ENCODE assay signal across 1 cellular context in the genomic region with DNA sequence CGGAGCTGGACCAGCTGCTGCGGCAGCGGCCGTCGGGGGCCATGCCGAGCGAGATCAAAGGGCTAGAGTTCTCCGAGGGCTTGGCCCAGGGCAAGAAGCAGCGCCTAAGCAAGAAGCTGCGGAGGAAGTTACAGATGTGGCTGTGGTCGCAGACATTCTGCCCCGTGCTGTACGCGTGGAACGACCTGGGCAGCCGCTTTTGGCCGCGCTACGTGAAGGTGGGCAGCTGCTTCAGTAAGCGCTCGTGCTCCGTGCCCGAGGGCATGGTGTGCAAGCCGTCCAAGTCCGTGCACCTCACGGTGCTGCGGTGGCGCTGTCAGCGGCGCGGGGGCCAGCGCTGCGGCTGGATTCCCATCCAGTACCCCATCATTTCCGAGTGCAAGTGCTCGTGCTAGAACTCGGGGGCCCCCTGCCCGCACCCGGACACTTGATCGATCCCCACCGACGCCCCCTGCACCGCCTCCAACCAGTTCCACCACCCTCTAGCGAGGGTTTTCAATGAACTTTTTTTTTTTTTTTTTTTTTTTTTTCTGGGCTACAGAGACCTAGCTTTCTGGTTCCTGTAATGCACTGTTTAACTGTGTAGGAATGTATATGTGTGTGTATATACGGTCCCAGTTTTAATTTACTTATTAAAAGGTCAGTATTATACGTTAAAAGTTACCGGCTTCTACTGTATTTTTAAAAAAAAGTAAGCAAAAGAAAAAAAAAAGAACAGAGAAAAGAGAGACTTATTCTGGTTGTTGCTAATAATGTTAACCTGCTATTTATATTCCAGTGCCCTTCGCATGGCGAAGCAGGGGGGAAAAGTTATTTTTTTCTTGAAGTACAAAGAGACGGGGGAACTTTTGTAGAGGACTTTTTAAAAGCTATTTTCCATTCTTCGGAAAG.
A peak's percentile ranks its signal among the peaks of the same experiment; 100 is the strongest.
TF ChIP-seq lines count a peak whose summit lies in the region.

No MANE protein-coding gene starts in this region.

TF ChIP-seq in IMR-90, 13 proteins besides CTCF, POLR2A, EP300 and RAD21:
- no peak for TF ChIP-seq MAFK (IDR thresholded peaks at IDR 0.05; ENCODE audit: low read depth, low read length)
- 0 out of 2 replicates have a peak, but pooled peaks have one; percentile 29 for TF ChIP-seq MXI1 (IDR thresholded peaks at IDR 0.05; ENCODE audit: borderline replicate concordance, low read depth, low read length)
TF ChIP-seq in IMR-90: peak in this region for 1.
